In genomic region chr16:57628008-57628781, GRCh38 we compare ENCODE assay signal across 8 cellular contexts. TPM values are rescaled to one million over a fixed set of nuclear protein-coding genes. Genes with fewer than 3 reads are reported as not detected.
A peak's percentile ranks its signal among the peaks of the same experiment; 100 is the strongest.
DNase-seq lines count a peak whose midpoint lies in the region; ATAC-seq and TF ChIP-seq lines count a peak whose summit lies in the region.

ADGRG1 (plus strand) TSS chr16:57628630; CDS start chr16:57650288, 21,658 bp downstream.

- H3K36me3 ChIP-seq in CD8-positive, alpha-beta memory T cell (ENCODE audit: insufficient read depth, low read length) = no peaks in the 10 kb centered on the region
- no peaks in the 10 kb centered on the region for H3K36me3 ChIP-seq in endodermal cell (ENCODE audit: control insufficient read depth, insufficient read depth, low read length)

- DNase-seq in CD8-positive, alpha-beta memory T cell = peak in 2 of 5 donors; percentile 22 to 64
- DNase-seq in HuH-7.5 (ENCODE audit: low spot score) = peak; percentile 46
- DNase-seq in activated CD8-positive, alpha-beta T cell treated with anti-CD3 and anti-CD28 coated beads for 36 hours = peak; percentile 89
- DNase-seq in endodermal cell = peak; percentile 90
- peak; percentile 84 to 97 for DNase-seq in lung microvascular endothelial cell (ENCODE audit: low read depth in 2 of 2)
- DNase-seq in stimulated activated CD4-positive, alpha-beta T cell treated with anti-CD3 and anti-CD28 coated beads, TNF-alpha, amount 100 ng/mL, for 24 hours (ENCODE audit: low read depth in 3 of 3) = peak; percentile 22 to 63 (median 23)

- peak within 1 kb of the TSS; percentile 43 to 73 (median 68) for H3K4me3 Mint-ChIP-seq in CD8-positive, alpha-beta memory T cell
- peak within 1 kb of the TSS; percentile 61 for H3K4me3 Mint-ChIP-seq in activated CD8-positive, alpha-beta T cell treated with anti-CD3 and anti-CD28 coated beads for 36 hours
- no peak within 1 kb of the TSS for H3K4me3 Mint-ChIP-seq in endodermal cell

- CTCF ChIA-PET in CD8-positive, alpha-beta memory T cell (lab: Charles Lee) = interaction anchor here (0.7 to 2.3 kb wide), 3 partner anchors 18 to 26 kb away, joined by 4 to 10 read pairs (median 9); no protein-coding TSS in a partner anchor
- CTCF ChIA-PET in activated CD8-positive, alpha-beta T cell treated with anti-CD3 and anti-CD28 coated beads for 36 hours (lab: Charles Lee) = interaction anchor here (0.9 to 3.0 kb wide), 4 partner anchors 13 to 27 kb away, joined by 3 to 17 read pairs (median 5); no protein-coding TSS in a partner anchor

- H3K4me3 ChIP-seq in CD8-positive, alpha-beta memory T cell (ENCODE audit: low read length) = peak within 1 kb of the TSS; percentile 13
- no peak within 1 kb of the TSS for H3K4me3 ChIP-seq in endodermal cell (ENCODE audit: low read length)

- peak within 1 kb of the TSS in 5 of 8 donors; percentile 12 to 95 (median 69) for H3K27ac Mint-ChIP-seq in CD8-positive, alpha-beta memory T cell
- peak within 1 kb of the TSS; percentile 57 for H3K27ac Mint-ChIP-seq in activated CD8-positive, alpha-beta T cell treated with anti-CD3 and anti-CD28 coated beads for 36 hours
- H3K27ac Mint-ChIP-seq in endodermal cell = peak within 1 kb of the TSS; percentile 4

- intact Hi-C loops in activated CD8-positive, alpha-beta T cell treated with anti-CD3 and anti-CD28 coated beads for 36 hours (cut with micrococcal nuclease) = no loop called here

- peaks cover 4% of the 10 kb centered on the region for H3K4me1 ChIP-seq in CD8-positive, alpha-beta memory T cell (ENCODE audit: insufficient read depth, low read length)
- H3K4me1 ChIP-seq in endodermal cell (ENCODE audit: control insufficient read depth, insufficient read depth, low read length) = peaks cover 2% of the 10 kb centered on the region

- peaks cover 1 to 11% of the 10 kb centered on the region in 2 donors for H3K27me3 Mint-ChIP-seq in CD8-positive, alpha-beta memory T cell
- peaks cover 9% of the 10 kb centered on the region for H3K27me3 Mint-ChIP-seq in activated CD8-positive, alpha-beta T cell treated with anti-CD3 and anti-CD28 coated beads for 36 hours
- peaks cover 4% of the 10 kb centered on the region for H3K27me3 Mint-ChIP-seq in endodermal cell (ENCODE audit: insufficient read depth)

- H3K36me3 Mint-ChIP-seq in CD8-positive, alpha-beta memory T cell = no peaks in the 10 kb centered on the region
- no peaks in the 10 kb centered on the region for H3K36me3 Mint-ChIP-seq in activated CD8-positive, alpha-beta T cell treated with anti-CD3 and anti-CD28 coated beads for 36 hours (ENCODE audit: low read depth)
- H3K36me3 Mint-ChIP-seq in endodermal cell (ENCODE audit: low read depth) = no peaks in the 10 kb centered on the region

- H3K27me3 ChIP-seq in CD8-positive, alpha-beta memory T cell (ENCODE audit: insufficient read depth, low read length, poor library complexity, severe bottlenecking) = peaks cover 4% of the 10 kb centered on the region
- no peaks in the 10 kb centered on the region for H3K27me3 ChIP-seq in endodermal cell (ENCODE audit: control insufficient read depth, insufficient read depth, low read length, poor library complexity, severe bottlenecking)

- H3K9me3 ChIP-seq in CD8-positive, alpha-beta memory T cell (ENCODE audit: low read length) = no peaks in the 10 kb centered on the region
- no peaks in the 10 kb centered on the region for H3K9me3 ChIP-seq in endodermal cell (ENCODE audit: control insufficient read depth, low read length)

- POLR2A ChIA-PET in CD8-positive, alpha-beta memory T cell (lab: Charles Lee) = interaction anchor here (1.1 kb wide), 1 partner anchor 8 kb away, joined by 3 read pairs; no protein-coding TSS in a partner anchor
- POLR2A ChIA-PET in activated CD8-positive, alpha-beta T cell treated with anti-CD3 and anti-CD28 coated beads for 36 hours (lab: Charles Lee) = interaction anchor here (1.5 to 1.6 kb wide), 2 partner anchors 20 to 26 kb away, joined by 4 read pairs; no protein-coding TSS in a partner anchor

- no peak within 1 kb of the TSS for H3K9ac ChIP-seq in endodermal cell (ENCODE audit: extremely low read depth, low read length, poor library complexity, severe bottlenecking)

- TF ChIP-seq CTCF in activated CD8-positive, alpha-beta T cell treated with anti-CD3 and anti-CD28 coated beads for 36 hours (IDR thresholded peaks at IDR 0.05) = no peak
- TF ChIP-seq CTCF in endodermal cell (conservative IDR thresholded peaks at IDR 0.05) = no peak

- H3K27ac ChIP-seq in CD8-positive, alpha-beta memory T cell (ENCODE audit: low read depth, low read length) = peak within 1 kb of the TSS; percentile 20
- H3K27ac ChIP-seq in endodermal cell (ENCODE audit: low read depth, low read length) = peak within 1 kb of the TSS; percentile 81

- peak; percentile 97 for ATAC-seq in activated CD8-positive, alpha-beta T cell treated with anti-CD3 and anti-CD28 coated beads for 36 hours
- ATAC-seq in GM19467 (IDR thresholded peaks at IDR 0.05; ENCODE audit: unreplicated experiment) (no peak), GM18858 (IDR thresholded peaks at IDR 0.05; ENCODE audit: unreplicated experiment) (no peak)

- peaks cover 7 to 32% (median 22%) of the 10 kb centered on the region in 3 donors for H3K4me1 Mint-ChIP-seq in CD8-positive, alpha-beta memory T cell
- H3K4me1 Mint-ChIP-seq in activated CD8-positive, alpha-beta T cell treated with anti-CD3 and anti-CD28 coated beads for 36 hours (ENCODE audit: low read depth) = peaks cover 14% of the 10 kb centered on the region
- H3K4me1 Mint-ChIP-seq in endodermal cell = peaks cover 20% of the 10 kb centered on the region

- H3K9me3 Mint-ChIP-seq in CD8-positive, alpha-beta memory T cell = no peaks in the 10 kb centered on the region
- no peaks in the 10 kb centered on the region for H3K9me3 Mint-ChIP-seq in activated CD8-positive, alpha-beta T cell treated with anti-CD3 and anti-CD28 coated beads for 36 hours
- no peaks in the 10 kb centered on the region for H3K9me3 Mint-ChIP-seq in endodermal cell

- 29 to 35% methylated on average over 6 to 32 of the region's 32 CpGs for WGBS in endodermal cell (ENCODE audit: insufficient coverage in 1 of 2, insufficient read length in 1 of 2), 2 experiments

RNA-seq across cellular contexts. Expression of gene ADGRG1, which starts in this region (rescaled TPM):
- 10 to 100 TPM; 25.8 to 29.8 TPM for total RNA-seq in CD8-positive, alpha-beta memory T cell
- polyA plus RNA-seq in CD8-positive, alpha-beta memory T cell = 51.9 TPM
- 1 to 10 TPM; 4.9 to 8.5 TPM for total RNA-seq in activated CD8-positive, alpha-beta T cell treated with anti-CD3 and anti-CD28 coated beads for 36 hours
- under 1 TPM; 0.64 TPM for total RNA-seq in endodermal cell
- polyA plus RNA-seq in endodermal cell (2013, experiment 1 of 2) = 122 TPM
- 97.9 TPM for polyA plus RNA-seq in endodermal cell (2013, experiment 2 of 2)
- 1.4 and 17.4 TPM in 2 replicates for total RNA-seq in lung microvascular endothelial cell

Comparison
In these comparisons a context has a peak if more than half of its experiments do, and no peak if none do; other contexts are left out.
1. H3K27ac Mint-ChIP-seq: peak in every context shown above with its lines; median percentile 69 in CD8-positive, alpha-beta memory T cell; 57 in activated CD8-positive, alpha-beta T cell treated with anti-CD3 and anti-CD28 coated beads for 36 hours; 4 in endodermal cell.